Comparison of ENCODE assay signal across 21 cellular contexts in genomic region chr16:2366660-2367309, GRCh38.
"Had no signal": no experiment of that assay in that cellular context is flagged by ENCODE, and none has a peak within 500 bp of the region (broad histone marks: within the 10 kb centered on the region; RNA-seq: fewer than 3 reads in every experiment).

No MANE protein-coding gene starts in this region.

- H3K4me3 Mint-ChIP-seq: activated naive CD8-positive, alpha-beta T cell; activated T-cell treated with anti-CD3 and anti-CD28 coated beads, Interleukin-2, amount 50 U/mL, for 24 hours; naive thymus-derived CD4-positive, alpha-beta T cell had no signal

- H3K9me3 Mint-ChIP-seq: activated T-cell treated with anti-CD3 and anti-CD28 coated beads, Interleukin-2, amount 50 U/mL, for 24 hours; naive thymus-derived CD4-positive, alpha-beta T cell had no signal

- H3K36me3 ChIP-seq: colonic mucosa, lower lobe of right lung, neutrophil, stomach, upper lobe of right lung had no signal

- H3K4me3 ChIP-seq: body of pancreas, colonic mucosa, lower lobe of right lung, stomach, testis, upper lobe of right lung had no signal

- DNase-seq: activated CD4-positive, alpha-beta T cell treated with anti-CD3 and anti-CD28 coated beads, Interleukin-2, amount 50 U/mL, for 4 hours; activated gamma-delta T cell treated with Interleukin-2 at 50 U/mL for 16 hours; activated T-cell treated with anti-CD3 and anti-CD28 coated beads, Interleukin-2, amount 50 U/mL, for 24 hours; body of pancreas; central memory CD4-positive, alpha-beta T cell; colonic mucosa; left colon; lower lobe of right lung; midbrain; naive thymus-derived CD4-positive, alpha-beta T cell; posterior cingulate gyrus; retina; stimulated activated CD4-positive, alpha-beta T cell treated with anti-CD3 and anti-CD28 coated beads, Interleukin-4, amount 100 ng/mL, for 4 hours; stimulated activated CD8-positive, alpha-beta memory T cell treated with anti-CD3 and anti-CD28 coated beads, Interleukin-4, amount 100 ng/mL, for 48 hours; stomach; T-helper 9 cell; upper lobe of right lung had no signal

- H3K4me1 ChIP-seq: colonic mucosa, lower lobe of right lung, stomach had no signal

- H3K27ac ChIP-seq: body of pancreas, colonic mucosa, lower lobe of right lung, neutrophil, stomach, upper lobe of right lung had no signal

- H3K36me3 Mint-ChIP-seq: activated naive CD8-positive, alpha-beta T cell; naive thymus-derived CD4-positive, alpha-beta T cell had no signal

- H3K27ac Mint-ChIP-seq: activated naive CD8-positive, alpha-beta T cell; activated T-cell treated with anti-CD3 and anti-CD28 coated beads, Interleukin-2, amount 50 U/mL, for 24 hours; naive thymus-derived CD4-positive, alpha-beta T cell had no signal

- H3K27me3 ChIP-seq: body of pancreas, colonic mucosa, stomach, testis had no signal

- ATAC-seq: body of pancreas; esophagus mucosa; left colon; lower lobe of right lung; naive thymus-derived CD4-positive, alpha-beta T cell; upper lobe of right lung had no signal

- H3K9me3 ChIP-seq: body of pancreas, colonic mucosa, lower lobe of right lung, neutrophil, stomach, testis, upper lobe of right lung had no signal
